In the genomic region with DNA sequence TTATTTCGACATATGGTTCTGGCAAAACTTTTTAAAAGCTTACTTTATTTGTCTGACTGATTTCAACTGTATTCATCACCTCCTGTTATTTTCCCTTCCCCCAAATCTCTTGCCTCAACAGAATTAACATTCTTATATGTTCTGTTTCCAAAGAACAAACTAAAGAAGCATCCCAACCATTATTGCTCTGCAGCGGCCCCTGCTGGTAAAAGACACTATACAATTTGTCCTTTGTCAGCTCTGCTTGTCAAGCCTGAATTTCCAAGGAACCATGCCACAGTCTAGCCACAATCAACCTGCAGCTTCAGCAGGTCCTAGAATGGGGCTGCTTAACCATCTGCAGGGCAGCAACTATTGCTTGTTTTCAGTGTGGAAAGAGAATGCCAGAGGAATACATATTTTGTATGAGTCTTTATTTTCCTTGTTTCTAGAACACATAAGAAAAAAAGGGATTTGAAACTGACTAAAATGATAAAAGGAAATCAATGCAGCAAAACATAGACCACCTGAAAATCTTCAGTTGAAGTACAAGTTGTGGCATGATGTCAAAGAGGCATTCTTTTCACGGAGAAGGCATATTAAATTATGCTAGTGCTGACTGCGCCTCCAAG, we compare ENCODE assay signal across 8 cellular contexts.
DNase-seq lines count a peak whose midpoint lies in the region; ATAC-seq and TF ChIP-seq lines count a peak whose summit lies in the region.

No MANE protein-coding gene starts in this region.

- H3F3A ChIP-seq in MM.1S (ENCODE audit: insufficient read depth, low read length) (no peaks in the 10 kb centered on the region), SU-DHL-6 (ENCODE audit: insufficient read depth) (no peaks in the 10 kb centered on the region)

- ATAC-seq in GM21786 (IDR thresholded peaks at IDR 0.05; ENCODE audit: unreplicated experiment) = peak; percentile 66
- no peak for ATAC-seq in HG02588 (IDR thresholded peaks at IDR 0.05; ENCODE audit: unreplicated experiment)

- TF ChIP-seq CTCF in MM.1S (IDR thresholded peaks at IDR 0.05; ENCODE audit: low read length) (peak; percentile 55), SU-DHL-6 (IDR thresholded peaks at IDR 0.05; ENCODE audit: insufficient read depth, low read length, poor library complexity, severe bottlenecking) (peak; percentile 80), astrocyte of the cerebellum (IDR thresholded peaks at IDR 0.05; ENCODE audit: low read depth, low read length, missing control alignments) (peak; percentile 72)

- H3K9me2 ChIP-seq in MM.1S (replicated peaks; ENCODE audit: insufficient read depth, low read length) (no peaks in the 10 kb centered on the region), SU-DHL-6 (replicated peaks; ENCODE audit: insufficient read depth, low read length) (no peaks in the 10 kb centered on the region)

- H3K9me3 ChIP-seq in MM.1S (replicated peaks; ENCODE audit: insufficient read depth, low read length) (no peaks in the 10 kb centered on the region), SU-DHL-6 (ENCODE audit: insufficient read depth, low read length) (no peaks in the 10 kb centered on the region)

- H3K4me3 ChIP-seq in MM.1S (ENCODE audit: low read length) (no peak overlapping the region), SU-DHL-6 (ENCODE audit: insufficient read depth, low read length, poor library complexity, severe bottlenecking) (no peak overlapping the region), astrocyte of the cerebellum (ENCODE audit: low read depth, low read length) (no peak overlapping the region)

- H4K20me1 ChIP-seq in MM.1S (ENCODE audit: insufficient read depth, low read length) (no peaks in the 10 kb centered on the region), SU-DHL-6 (ENCODE audit: low read depth, low read length) (no peaks in the 10 kb centered on the region)

- H3K9ac ChIP-seq in MM.1S (ENCODE audit: low read length) = no peak overlapping the region
- H3K9ac ChIP-seq in SU-DHL-6 (ENCODE audit: low read length) = no peak overlapping the region

- H2AFZ ChIP-seq in MM.1S (ENCODE audit: low read length) (no peak overlapping the region), SU-DHL-6 (ENCODE audit: low read depth, low read length, severe bottlenecking) (no peak overlapping the region)

- in situ Hi-C loops in astrocyte of the cerebellum (cut with HindIII; ENCODE audit: low sequenced_read_pairs) = loop anchor here (10.0 kb wide), 1 partner anchor 354 kb away; no protein-coding TSS in a partner anchor

- no peaks in the 10 kb centered on the region for H3K27me3 ChIP-seq in MM.1S (replicated peaks; ENCODE audit: insufficient read depth, low read length)
- no peaks in the 10 kb centered on the region for H3K27me3 ChIP-seq in SU-DHL-6 (ENCODE audit: low read length)

- no peaks in the 10 kb centered on the region for H3K36me3 ChIP-seq in MM.1S (replicated peaks; ENCODE audit: insufficient read depth, low read length)
- H3K36me3 ChIP-seq in SU-DHL-6 (ENCODE audit: low read length) = no peaks in the 10 kb centered on the region

- peak; percentile 39 for DNase-seq in EL
- peak; percentile 54 for DNase-seq in MM.1S
- peak; percentile 65 for DNase-seq in astrocyte of the cerebellum (ENCODE audit: low read depth)
- DNase-seq in iPS DF 4.7 (ENCODE audit: extremely low read depth, low spot score) = peak; percentile 19
- peak; percentile 21 to 66 (median 49) for DNase-seq in stimulated activated CD4-positive, alpha-beta T cell treated with anti-CD3 and anti-CD28 coated beads, Interleukin-12 subunit alpha, Interleukin-12 subunit beta, amount 100 ng/mL, for 48 hours (ENCODE audit: low read depth in 2 of 3, low spot score in 1 of 3)

- H3K4me2 ChIP-seq in MM.1S (ENCODE audit: low read depth, low read length) = no peak overlapping the region
- no peak overlapping the region for H3K4me2 ChIP-seq in SU-DHL-6 (ENCODE audit: low read depth, low read length, poor library complexity, severe bottlenecking)

- H3K27ac ChIP-seq in MM.1S (ENCODE audit: low read length) (no peak overlapping the region), SU-DHL-6 (ENCODE audit: low read depth, low read length) (no peak overlapping the region)

- no peaks in the 10 kb centered on the region for H3K4me1 ChIP-seq in MM.1S (ENCODE audit: low read length)

- H3K79me2 ChIP-seq in MM.1S (ENCODE audit: low read length) = no peaks in the 10 kb centered on the region
- no peaks in the 10 kb centered on the region for H3K79me2 ChIP-seq in SU-DHL-6 (ENCODE audit: insufficient read depth, low read length)
